Comparison of ENCODE assay signal across 11 cellular contexts in genomic region chr11:95792200-95792599, GRCh38.
DNase-seq lines count a peak whose midpoint lies in the region; ATAC-seq, FAIRE-seq and TF ChIP-seq lines count a peak whose summit lies in the region.
"Had no signal": no experiment of that assay in that cellular context is flagged by ENCODE, and none has a peak within 500 bp of the region (broad histone marks: within the 10 kb centered on the region; RNA-seq: fewer than 3 reads in every experiment).

No MANE protein-coding gene starts in this region.

- peaks cover 23% of the 10 kb centered on the region; the same call in 1 of the 2 replicates for H4K20me1 ChIP-seq in SU-DHL-6 (ENCODE audit: low read depth, low read length)

- peak overlapping the region; percentile 96 for H3K4me3 Mint-ChIP-seq in activated naive CD4-positive, alpha-beta T cell treated with anti-CD3 and anti-CD28 coated beads, Interleukin-2, amount 10 ng/mL, durations not matched to agents 7 days and 5 days
- H3K4me3 Mint-ChIP-seq in stimulated activated effector memory CD8-positive, alpha-beta T cell treated with anti-CD3 and anti-CD28 coated beads, Interleukin-12 subunit alpha, Interleukin-12 subunit beta, amount 100 ng/mL, for 72 hours = peak overlapping the region; percentile 100

- H3F3A ChIP-seq in SU-DHL-6 (ENCODE audit: insufficient read depth) = peaks cover 9% of the 10 kb centered on the region; the same call in 1 of the 2 replicates

- H3K36me3 Mint-ChIP-seq in activated naive CD4-positive, alpha-beta T cell treated with anti-CD3 and anti-CD28 coated beads, Interleukin-2, amount 10 ng/mL, durations not matched to agents 7 days and 5 days = peaks cover 37% of the 10 kb centered on the region
- H3K36me3 Mint-ChIP-seq in stimulated activated effector memory CD8-positive, alpha-beta T cell treated with anti-CD3 and anti-CD28 coated beads, Interleukin-12 subunit alpha, Interleukin-12 subunit beta, amount 100 ng/mL, for 72 hours = peaks cover 55% of the 10 kb centered on the region

- H3K27me3 ChIP-seq in SU-DHL-6 (ENCODE audit: low read length) = no peaks in the 10 kb centered on the region

- FAIRE-seq in D721Med (lab: Jason Lieb, UNC) = no peak

- no peaks in the 10 kb centered on the region for H3K9me3 Mint-ChIP-seq in activated naive CD4-positive, alpha-beta T cell treated with anti-CD3 and anti-CD28 coated beads, Interleukin-2, amount 10 ng/mL, durations not matched to agents 7 days and 5 days
- no peaks in the 10 kb centered on the region for H3K9me3 Mint-ChIP-seq in stimulated activated effector memory CD8-positive, alpha-beta T cell treated with anti-CD3 and anti-CD28 coated beads, Interleukin-12 subunit alpha, Interleukin-12 subunit beta, amount 100 ng/mL, for 72 hours

- H3K9me3 ChIP-seq in SU-DHL-6 (ENCODE audit: insufficient read depth, low read length) = no peaks in the 10 kb centered on the region

- CTCF ChIA-PET in activated naive CD4-positive, alpha-beta T cell treated with anti-CD3 and anti-CD28 coated beads, Interleukin-2, amount 10 ng/mL, durations not matched to agents 7 days and 5 days (lab: Charles Lee) = interaction anchor here (0.9 to 4.9 kb wide), 5 partner anchors 44 to 638 kb away, joined by 3 to 45 read pairs (median 5); no protein-coding TSS in a partner anchor

- H3K27ac ChIP-seq in SU-DHL-6 (ENCODE audit: low read depth, low read length) = no peak overlapping the region

- H3K9me2 ChIP-seq in SU-DHL-6 (replicated peaks; ENCODE audit: insufficient read depth, low read length) = no peaks in the 10 kb centered on the region

- no peaks in the 10 kb centered on the region for H3K27me3 Mint-ChIP-seq in activated naive CD4-positive, alpha-beta T cell treated with anti-CD3 and anti-CD28 coated beads, Interleukin-2, amount 10 ng/mL, durations not matched to agents 7 days and 5 days

- TF ChIP-seq CTCF in SU-DHL-6 (IDR thresholded peaks at IDR 0.05; ENCODE audit: insufficient read depth, low read length, poor library complexity, severe bottlenecking) (no peak), foreskin fibroblast (IDR thresholded peaks at IDR 0.05; ENCODE audit: low read depth, low read length) (no peak), D721Med (IDR thresholded peaks at IDR 0.05; ENCODE audit: insufficient read depth, missing control alignments) (no peak)

- peak overlapping the region; percentile 77 for H3K4me2 ChIP-seq in SU-DHL-6 (ENCODE audit: low read depth, low read length, poor library complexity, severe bottlenecking)

- peaks cover 13% of the 10 kb centered on the region for H3K36me3 ChIP-seq in SU-DHL-6 (ENCODE audit: low read length)

- peaks cover 85% of the 10 kb centered on the region for H3K79me2 ChIP-seq in SU-DHL-6 (ENCODE audit: insufficient read depth, low read length)

- peak overlapping the region; percentile 100 for H3K27ac Mint-ChIP-seq in activated naive CD4-positive, alpha-beta T cell treated with anti-CD3 and anti-CD28 coated beads, Interleukin-2, amount 10 ng/mL, durations not matched to agents 7 days and 5 days
- H3K27ac Mint-ChIP-seq in stimulated activated effector memory CD8-positive, alpha-beta T cell treated with anti-CD3 and anti-CD28 coated beads, Interleukin-12 subunit alpha, Interleukin-12 subunit beta, amount 100 ng/mL, for 72 hours = no peak overlapping the region

- peaks cover 50% of the 10 kb centered on the region for H3K4me1 Mint-ChIP-seq in activated naive CD4-positive, alpha-beta T cell treated with anti-CD3 and anti-CD28 coated beads, Interleukin-2, amount 10 ng/mL, durations not matched to agents 7 days and 5 days
- peaks cover 43% of the 10 kb centered on the region for H3K4me1 Mint-ChIP-seq in stimulated activated effector memory CD8-positive, alpha-beta T cell treated with anti-CD3 and anti-CD28 coated beads, Interleukin-12 subunit alpha, Interleukin-12 subunit beta, amount 100 ng/mL, for 72 hours

- H3K4me3 ChIP-seq in SU-DHL-6 (ENCODE audit: insufficient read depth, low read length, poor library complexity, severe bottlenecking) = peak overlapping the region; percentile 87
- H3K4me3 ChIP-seq in foreskin fibroblast (ENCODE audit: low read depth in 1 of 2, low read length in 2 of 2) = peak overlapping the region; percentile 92 to 99

- H3K9ac ChIP-seq in SU-DHL-6 (ENCODE audit: low read length) = peak overlapping the region; percentile 100; the same call in 1 of the 2 replicates

- DNase-seq in activated naive CD4-positive, alpha-beta T cell treated with anti-CD3 and anti-CD28 coated beads, Interleukin-2, amount 10 ng/mL, durations not matched to agents 7 days and 5 days = no peak
- no peak for DNase-seq in activated naive CD4-positive, alpha-beta T cell (lab: John Stamatoyannopoulos, UW)
- DNase-seq in foreskin fibroblast = no peak
- DNase-seq in stimulated activated effector memory CD8-positive, alpha-beta T cell treated with anti-CD3 and anti-CD28 coated beads, Interleukin-12 subunit alpha, Interleukin-12 subunit beta, amount 100 ng/mL, for 72 hours (ENCODE audit: low spot score in 2 of 2) = no peak
- DNase-seq in GM03348 (ENCODE audit: low spot score) = no peak
- no peak for DNase-seq in D721Med (ENCODE audit: insufficient read length, low spot score)
- no peak for DNase-seq in NCI-H1105 (lab: John Stamatoyannopoulos, UW)
- DNase-seq: hippocampal formation, NCI-H774, occipital lobe had no signal

- H2AFZ ChIP-seq in SU-DHL-6 (ENCODE audit: low read depth, low read length, severe bottlenecking) = no peak overlapping the region

- no peak for ATAC-seq in stimulated activated effector memory CD8-positive, alpha-beta T cell treated with anti-CD3 and anti-CD28 coated beads, Interleukin-12 subunit alpha, Interleukin-12 subunit beta, amount 100 ng/mL, for 72 hours
